In genomic region chr4:55793479-55793878, GRCh38 we compare ENCODE assay signal across 20 cellular contexts. TPM values are rescaled to one million over a fixed set of nuclear protein-coding genes. Genes with fewer than 3 reads are reported as not detected.
A peak's percentile ranks its signal among the peaks of the same experiment; 100 is the strongest.
DNase-seq lines count a peak whose midpoint lies in the region; ATAC-seq and TF ChIP-seq lines count a peak whose summit lies in the region.
"Had no signal": no experiment of that assay in that cellular context is flagged by ENCODE, and none has a peak within 500 bp of the region (broad histone marks: within the 10 kb centered on the region; RNA-seq: fewer than 3 reads in every experiment).

No MANE protein-coding gene starts in this region.

- H3K4me3 ChIP-seq in epithelial cell of proximal tubule (ENCODE audit: low read depth, low read length): peak overlapping the region; percentile 23
- H3K4me3 ChIP-seq in parathyroid adenoma (ENCODE audit: low read depth, low read length): no peak overlapping the region
- H3K4me3 ChIP-seq in urinary bladder (ENCODE audit: low read depth, low read length): peak overlapping the region; percentile 19

- WGBS in urinary bladder: 4% methylated on average over 33 of the region's 33 CpGs

- no peak for TF ChIP-seq CTCF in epithelial cell of proximal tubule (conservative IDR thresholded peaks at IDR 0.05; ENCODE audit: low read depth, low read length)
- TF ChIP-seq CTCF in parathyroid adenoma (IDR thresholded peaks at IDR 0.05): no peak

- ATAC-seq in stimulated activated naive CD8-positive, alpha-beta T cell treated with anti-CD3 and anti-CD28 coated beads, Interleukin-15, amount 100 ng/mL, for 72 hours: peak; percentile 61
- no peak for ATAC-seq in stimulated activated naive CD8-positive, alpha-beta T cell treated with anti-CD3 and anti-CD28 coated beads, Interleukin-15, Interleukin-2, amounts not matched to agents 100 U/mL and 50 U/mL, for 24 hours
- ATAC-seq: stimulated activated naive B cell treated with anti-CD40 and anti-IgM and Interleukin-4, amounts not matched to agents 10 μg/mL and 1 μg/mL and 100 μg/mL, for 72 hours had no signal

- H3K9me3 Mint-ChIP-seq in stimulated activated naive CD8-positive, alpha-beta T cell treated with anti-CD3 and anti-CD28 coated beads, Interleukin-15, amount 100 ng/mL, for 72 hours: no peaks in the 10 kb centered on the region
- H3K9me3 Mint-ChIP-seq: activated B cell treated with CpG ODN at 0.5 μM for 24 hours; activated T-helper 2 cell treated with anti-CD3 and anti-CD28 coated beads, Interferon-gamma antibody, Interleukin-2, Interleukin-4, amounts not matched to agents 10 μg/mL and 5 μg/mL and 100 μg/mL, durations not matched to agents 14 hours and 24 hours and 36 hours; dendritic cell treated with granulocyte-macrophage colony-stimulating factor and Interleukin-4, amounts not matched to agents 40 ng/mL and 50 ng/mL, for 4 days; neural crest cell; stimulated activated naive B cell treated with anti-CD40 and anti-IgM and Interleukin-4, amounts not matched to agents 10 μg/mL and 1 μg/mL and 100 μg/mL, for 72 hours had no signal

- no peak overlapping the region for H3K27ac Mint-ChIP-seq in stimulated activated naive CD8-positive, alpha-beta T cell treated with anti-CD3 and anti-CD28 coated beads, Interleukin-15, amount 100 ng/mL, for 72 hours
- H3K27ac Mint-ChIP-seq: activated B cell treated with CpG ODN at 0.5 μM for 24 hours; activated T-helper 2 cell treated with anti-CD3 and anti-CD28 coated beads, Interferon-gamma antibody, Interleukin-2, Interleukin-4, amounts not matched to agents 10 μg/mL and 5 μg/mL and 100 μg/mL, durations not matched to agents 14 hours and 24 hours and 36 hours; dendritic cell treated with granulocyte-macrophage colony-stimulating factor and Interleukin-4, amounts not matched to agents 40 ng/mL and 50 ng/mL, for 4 days; stimulated activated naive B cell treated with anti-CD40 and anti-IgM and Interleukin-4, amounts not matched to agents 10 μg/mL and 1 μg/mL and 100 μg/mL, for 72 hours had no signal

- peaks cover 8% of the 10 kb centered on the region for H3K27me3 ChIP-seq in parathyroid adenoma (ENCODE audit: control insufficient read depth, insufficient read depth, low read length)

- H3K27ac ChIP-seq in parathyroid adenoma (no peak overlapping the region), urinary bladder (ENCODE audit: low read depth) (no peak overlapping the region)

- no peak overlapping the region for H3K9ac ChIP-seq in parathyroid adenoma

- H3K79me2 ChIP-seq in parathyroid adenoma: no peaks in the 10 kb centered on the region

- H3K36me3 ChIP-seq in parathyroid adenoma (ENCODE audit: control insufficient read depth, insufficient read depth, low read length) (no peaks in the 10 kb centered on the region), urinary bladder (ENCODE audit: insufficient read depth) (no peaks in the 10 kb centered on the region)

- H3K4me1 ChIP-seq in parathyroid adenoma: no peaks in the 10 kb centered on the region
- H3K4me1 ChIP-seq in urinary bladder (ENCODE audit: insufficient read depth): no peaks in the 10 kb centered on the region

- H3K9me3 ChIP-seq in parathyroid adenoma (ENCODE audit: control insufficient read depth, low read length): no peaks in the 10 kb centered on the region

- H3K4me1 Mint-ChIP-seq in stimulated activated naive CD8-positive, alpha-beta T cell treated with anti-CD3 and anti-CD28 coated beads, Interleukin-15, amount 100 ng/mL, for 72 hours: peaks cover 8% of the 10 kb centered on the region
- H3K4me1 Mint-ChIP-seq: activated B cell treated with CpG ODN at 0.5 μM for 24 hours; neural crest cell; stimulated activated naive B cell treated with anti-CD40 and anti-IgM and Interleukin-4, amounts not matched to agents 10 μg/mL and 1 μg/mL and 100 μg/mL, for 72 hours had no signal

- H2AFZ ChIP-seq in parathyroid adenoma: no peak overlapping the region

- peak overlapping the region; percentile 28 for H3K4me2 ChIP-seq in parathyroid adenoma (ENCODE audit: low read length)

- H3K27me3 Mint-ChIP-seq in stimulated activated naive CD8-positive, alpha-beta T cell treated with anti-CD3 and anti-CD28 coated beads, Interleukin-15, amount 100 ng/mL, for 72 hours: peaks cover 73% of the 10 kb centered on the region

- H3K4me3 Mint-ChIP-seq in stimulated activated naive CD8-positive, alpha-beta T cell treated with anti-CD3 and anti-CD28 coated beads, Interleukin-15, amount 100 ng/mL, for 72 hours: peak overlapping the region; percentile 37 to 40
- H3K4me3 Mint-ChIP-seq: activated B cell treated with CpG ODN at 0.5 μM for 24 hours; dendritic cell treated with granulocyte-macrophage colony-stimulating factor and Interleukin-4, amounts not matched to agents 40 ng/mL and 50 ng/mL, for 4 days; neural crest cell; stimulated activated naive B cell treated with anti-CD40 and anti-IgM and Interleukin-4, amounts not matched to agents 10 μg/mL and 1 μg/mL and 100 μg/mL, for 72 hours had no signal

- no peak for DNase-seq in stimulated activated naive CD8-positive, alpha-beta T cell treated with anti-CD3 and anti-CD28 coated beads, Interleukin-15, amount 100 ng/mL, for 72 hours
- no peak for DNase-seq in stimulated activated naive CD8-positive, alpha-beta T cell treated with anti-CD3 and anti-CD28 coated beads, Interleukin-15, Interleukin-2, amounts not matched to agents 100 U/mL and 50 U/mL, for 24 hours
- DNase-seq in epithelial cell of proximal tubule (ENCODE audit: low read depth): no peak
- DNase-seq in RKO (ENCODE audit: low spot score): no peak
- no peak for DNase-seq in NCI-H146 (lab: John Stamatoyannopoulos, UW)
- DNase-seq in amniotic stem cell (lab: John Stamatoyannopoulos, UW): no peak
- DNase-seq: activated B cell treated with CpG ODN at 0.5 μM for 24 hours; AML-193; anterior cingulate cortex; NCI-H1105; small intestine; stimulated activated naive B cell treated with anti-CD40 and anti-IgM and Interleukin-4, amounts not matched to agents 10 μg/mL and 1 μg/mL and 100 μg/mL, for 72 hours had no signal

RNA-seq across cellular contexts. Expression of gene EXOC1L, which starts 26.1 kb away (rescaled TPM):
- total RNA-seq in epithelial cell of proximal tubule (not detected in 2 replicates), urinary bladder (not detected)
- polyA plus RNA-seq in urinary bladder: 0.14 TPM
- total RNA-seq: activated B cell treated with CpG ODN at 0.5 μM for 24 hours; activated CD8-positive, alpha-beta memory T cell treated with anti-CD3 and anti-CD28 coated beads for 36 hours; activated T-helper 2 cell treated with anti-CD3 and anti-CD28 coated beads, Interferon-gamma antibody, Interleukin-2, Interleukin-4, amounts not matched to agents 10 μg/mL and 5 μg/mL and 100 μg/mL, durations not matched to agents 14 hours and 24 hours and 36 hours; lower leg skin; neural crest cell; RPMI7951 had no signal

RNA-seq across cellular contexts. Expression of gene EXOC1, which starts 60.0 kb away (rescaled TPM):
- total RNA-seq in epithelial cell of proximal tubule (16.8 and 19.2 TPM in 2 replicates), urinary bladder (70.6 TPM)
- 16.2 TPM for polyA plus RNA-seq in urinary bladder
